1 cellular context compared by ENCODE assay signal in genomic region chr22:31969789-31970489, GRCh38.
A peak's percentile ranks its signal among the peaks of the same experiment; 100 is the strongest.
TF ChIP-seq lines count a peak whose summit lies in the region.

No MANE protein-coding gene starts in this region.

TF ChIP-seq in H1, 55 proteins besides CTCF, POLR2A, EP300 and RAD21 (continued from another document):
- TF ChIP-seq USF2 (IDR thresholded peaks at IDR 0.05; ENCODE audit: low read length) = peak; percentile 61; the same call in 1 of the 2 replicates
- no peak for TF ChIP-seq RXRA (IDR thresholded peaks at IDR 0.05; ENCODE audit: insufficient read depth, low read depth, low read length)
